1 cellular context compared by ENCODE assay signal in the genomic region with DNA sequence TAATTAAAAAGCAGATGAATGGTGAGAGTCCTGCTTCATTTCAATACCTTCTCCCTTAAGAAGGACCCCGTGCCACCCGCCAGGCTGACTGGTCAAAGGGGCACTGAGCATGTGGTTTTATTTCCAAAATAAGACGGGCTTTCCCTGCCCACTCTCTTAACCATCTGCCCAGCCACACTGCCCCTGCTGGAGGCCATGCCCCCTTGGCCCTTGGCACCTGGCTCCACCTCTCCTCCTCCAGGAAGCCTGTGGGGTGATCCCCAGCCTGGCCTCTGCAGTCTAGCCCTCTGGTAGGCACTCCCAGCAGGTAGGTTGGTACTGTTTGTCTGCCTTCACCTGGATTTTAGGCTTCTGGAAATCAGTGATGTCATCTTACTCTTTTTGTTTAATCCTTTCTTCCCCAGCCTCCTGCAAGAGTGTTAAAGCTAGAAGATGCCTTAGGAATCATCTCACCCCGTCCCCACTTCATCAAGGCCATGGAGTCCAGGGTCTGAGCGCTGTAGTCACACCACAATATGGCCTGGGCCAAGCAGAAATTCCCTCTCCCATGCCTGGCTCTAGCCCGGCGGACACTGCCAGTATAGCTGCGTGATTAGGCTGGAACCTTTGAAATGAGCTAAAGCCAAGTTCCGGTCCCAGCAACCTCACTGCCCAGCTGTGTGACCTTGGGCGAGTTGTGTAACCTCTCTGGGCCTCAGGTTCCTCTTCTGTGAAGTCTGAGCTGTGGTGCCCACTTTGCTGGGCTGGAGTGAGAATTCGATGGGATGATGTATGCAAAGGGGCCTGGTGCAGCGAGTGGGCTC.
TF ChIP-seq lines count a peak whose summit lies in the region.

No MANE protein-coding gene starts in this region.

TF ChIP-seq in HepG2, 621 proteins besides CTCF, POLR2A, EP300 and RAD21 (continued from another document and continues in another):
- TF ChIP-seq, protein P1, sequence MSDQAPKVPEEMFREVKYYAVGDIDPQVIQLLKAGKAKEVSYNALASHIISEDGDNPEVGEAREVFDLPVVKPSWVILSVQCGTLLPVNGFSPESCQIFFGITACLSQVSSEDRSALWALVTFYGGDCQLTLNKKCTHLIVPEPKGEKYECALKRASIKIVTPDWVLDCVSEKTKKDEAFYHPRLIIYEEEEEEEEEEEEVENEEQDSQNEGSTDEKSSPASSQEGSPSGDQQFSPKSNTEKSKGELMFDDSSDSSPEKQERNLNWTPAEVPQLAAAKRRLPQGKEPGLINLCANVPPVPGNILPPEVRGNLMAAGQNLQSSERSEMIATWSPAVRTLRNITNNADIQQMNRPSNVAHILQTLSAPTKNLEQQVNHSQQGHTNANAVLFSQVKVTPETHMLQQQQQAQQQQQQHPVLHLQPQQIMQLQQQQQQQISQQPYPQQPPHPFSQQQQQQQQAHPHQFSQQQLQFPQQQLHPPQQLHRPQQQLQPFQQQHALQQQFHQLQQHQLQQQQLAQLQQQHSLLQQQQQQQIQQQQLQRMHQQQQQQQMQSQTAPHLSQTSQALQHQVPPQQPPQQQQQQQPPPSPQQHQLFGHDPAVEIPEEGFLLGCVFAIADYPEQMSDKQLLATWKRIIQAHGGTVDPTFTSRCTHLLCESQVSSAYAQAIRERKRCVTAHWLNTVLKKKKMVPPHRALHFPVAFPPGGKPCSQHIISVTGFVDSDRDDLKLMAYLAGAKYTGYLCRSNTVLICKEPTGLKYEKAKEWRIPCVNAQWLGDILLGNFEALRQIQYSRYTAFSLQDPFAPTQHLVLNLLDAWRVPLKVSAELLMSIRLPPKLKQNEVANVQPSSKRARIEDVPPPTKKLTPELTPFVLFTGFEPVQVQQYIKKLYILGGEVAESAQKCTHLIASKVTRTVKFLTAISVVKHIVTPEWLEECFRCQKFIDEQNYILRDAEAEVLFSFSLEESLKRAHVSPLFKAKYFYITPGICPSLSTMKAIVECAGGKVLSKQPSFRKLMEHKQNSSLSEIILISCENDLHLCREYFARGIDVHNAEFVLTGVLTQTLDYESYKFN (CRISPR knock-in tag; conservative IDR thresholded peaks at IDR 0.05) = peak; percentile 19
- TF ChIP-seq SALL2 (CRISPR knock-in tag; IDR thresholded peaks at IDR 0.05) (peak; percentile 60; the same call in 1 of the 2 replicates), GABPA (IDR thresholded peaks at IDR 0.05; ENCODE audit: low read depth, low read length) (no peak), GABPA (CRISPR knock-in tag; IDR thresholded peaks at IDR 0.05; ENCODE audit: low read depth) (no peak), ZNF768 (CRISPR knock-in tag; IDR thresholded peaks at IDR 0.05) (peak; percentile 99), ZNF788 (CRISPR knock-in tag; IDR thresholded peaks at IDR 0.05; ENCODE audit: borderline replicate concordance) (0 out of 2 replicates have a peak, but pooled peaks have one; percentile 35), ZNF550 (CRISPR knock-in tag; IDR thresholded peaks at IDR 0.05; ENCODE audit: borderline replicate concordance) (no peak), AGO2 (optimal IDR thresholded peaks at IDR 0.05; ENCODE audit: low read depth, low read length) (peak; percentile 31), FOXJ3 (CRISPR knock-in tag; IDR thresholded peaks at IDR 0.05; ENCODE audit: borderline replicate concordance) (no peak), ZNF451 (CRISPR knock-in tag; IDR thresholded peaks at IDR 0.05) (no peak), ZSCAN9 (CRISPR knock-in tag; IDR thresholded peaks at IDR 0.05; ENCODE audit: borderline replicate concordance) (no peak), RBM39 (IDR thresholded peaks at IDR 0.05; ENCODE audit: low read depth, low read length, poor library complexity, severe bottlenecking) (no peak), MXD4 (CRISPR knock-in tag; IDR thresholded peaks at IDR 0.05) (no peak), ATF7 (IDR thresholded peaks at IDR 0.05) (peak; percentile 53; the same call in 1 of the 2 replicates), ATF7 (CRISPR knock-in tag; IDR thresholded peaks at IDR 0.05) (0 out of 2 replicates have a peak, but pooled peaks have one; percentile 42), ZFP36 (IDR thresholded peaks at IDR 0.05; ENCODE audit: borderline replicate concordance, low read depth, low read length, partially characterized antibody) (peak; percentile 38), ZFP37 (CRISPR knock-in tag; IDR thresholded peaks at IDR 0.05; ENCODE audit: borderline replicate concordance) (no peak), KDM4B (CRISPR knock-in tag; IDR thresholded peaks at IDR 0.05) (no peak), ZNF598 (CRISPR knock-in tag; IDR thresholded peaks at IDR 0.05; ENCODE audit: borderline replicate concordance) (peak; percentile 76; the same call in 1 of the 2 replicates), NAIF1 (CRISPR knock-in tag; IDR thresholded peaks at IDR 0.05; ENCODE audit: borderline replicate concordance) (no peak), RXRA (CRISPR knock-in tag; IDR thresholded peaks at IDR 0.05) (no peak), ZC3H13 (CRISPR knock-in tag; IDR thresholded peaks at IDR 0.05) (peak; percentile 22; the same call in 1 of the 2 replicates), KMT2A (CRISPR knock-in tag; IDR thresholded peaks at IDR 0.05) (no peak), RCOR2 (CRISPR knock-in tag; IDR thresholded peaks at IDR 0.05) (no peak; the same call in 1 of the 2 replicates), SOX13 (IDR thresholded peaks at IDR 0.05) (no peak), SOX13 (CRISPR knock-in tag; conservative IDR thresholded peaks at IDR 0.05 in 1 of 2, IDR thresholded peaks at IDR 0.05 in 1 of 2) (0 out of 4 replicates have a peak, but pooled peaks of 1 of the 2 experiments have one; percentile 13), TSC22D2 (CRISPR knock-in tag; IDR thresholded peaks at IDR 0.05; ENCODE audit: borderline replicate concordance) (no peak), MAFF (IDR thresholded peaks at IDR 0.05; ENCODE audit: low read depth, low read length) (no peak), MYC (CRISPR knock-in tag; IDR thresholded peaks at IDR 0.05; ENCODE audit: borderline replicate concordance) (0 out of 2 replicates have a peak, but pooled peaks have one; percentile 28), FOXM1 (CRISPR knock-in tag; IDR thresholded peaks at IDR 0.05) (no peak), ZNF430 (CRISPR knock-in tag; IDR thresholded peaks at IDR 0.05) (0 out of 2 replicates have a peak, but pooled peaks have one; percentile 43), PITX1 (CRISPR knock-in tag; IDR thresholded peaks at IDR 0.05) (no peak)
- TF ChIP-seq, protein P2, sequence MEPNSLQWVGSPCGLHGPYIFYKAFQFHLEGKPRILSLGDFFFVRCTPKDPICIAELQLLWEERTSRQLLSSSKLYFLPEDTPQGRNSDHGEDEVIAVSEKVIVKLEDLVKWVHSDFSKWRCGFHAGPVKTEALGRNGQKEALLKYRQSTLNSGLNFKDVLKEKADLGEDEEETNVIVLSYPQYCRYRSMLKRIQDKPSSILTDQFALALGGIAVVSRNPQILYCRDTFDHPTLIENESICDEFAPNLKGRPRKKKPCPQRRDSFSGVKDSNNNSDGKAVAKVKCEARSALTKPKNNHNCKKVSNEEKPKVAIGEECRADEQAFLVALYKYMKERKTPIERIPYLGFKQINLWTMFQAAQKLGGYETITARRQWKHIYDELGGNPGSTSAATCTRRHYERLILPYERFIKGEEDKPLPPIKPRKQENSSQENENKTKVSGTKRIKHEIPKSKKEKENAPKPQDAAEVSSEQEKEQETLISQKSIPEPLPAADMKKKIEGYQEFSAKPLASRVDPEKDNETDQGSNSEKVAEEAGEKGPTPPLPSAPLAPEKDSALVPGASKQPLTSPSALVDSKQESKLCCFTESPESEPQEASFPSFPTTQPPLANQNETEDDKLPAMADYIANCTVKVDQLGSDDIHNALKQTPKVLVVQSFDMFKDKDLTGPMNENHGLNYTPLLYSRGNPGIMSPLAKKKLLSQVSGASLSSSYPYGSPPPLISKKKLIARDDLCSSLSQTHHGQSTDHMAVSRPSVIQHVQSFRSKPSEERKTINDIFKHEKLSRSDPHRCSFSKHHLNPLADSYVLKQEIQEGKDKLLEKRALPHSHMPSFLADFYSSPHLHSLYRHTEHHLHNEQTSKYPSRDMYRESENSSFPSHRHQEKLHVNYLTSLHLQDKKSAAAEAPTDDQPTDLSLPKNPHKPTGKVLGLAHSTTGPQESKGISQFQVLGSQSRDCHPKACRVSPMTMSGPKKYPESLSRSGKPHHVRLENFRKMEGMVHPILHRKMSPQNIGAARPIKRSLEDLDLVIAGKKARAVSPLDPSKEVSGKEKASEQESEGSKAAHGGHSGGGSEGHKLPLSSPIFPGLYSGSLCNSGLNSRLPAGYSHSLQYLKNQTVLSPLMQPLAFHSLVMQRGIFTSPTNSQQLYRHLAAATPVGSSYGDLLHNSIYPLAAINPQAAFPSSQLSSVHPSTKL (CRISPR knock-in tag; IDR thresholded peaks at IDR 0.05) = 0 out of 2 replicates have a peak, but pooled peaks have one; percentile 7
- TF ChIP-seq, protein P3, sequence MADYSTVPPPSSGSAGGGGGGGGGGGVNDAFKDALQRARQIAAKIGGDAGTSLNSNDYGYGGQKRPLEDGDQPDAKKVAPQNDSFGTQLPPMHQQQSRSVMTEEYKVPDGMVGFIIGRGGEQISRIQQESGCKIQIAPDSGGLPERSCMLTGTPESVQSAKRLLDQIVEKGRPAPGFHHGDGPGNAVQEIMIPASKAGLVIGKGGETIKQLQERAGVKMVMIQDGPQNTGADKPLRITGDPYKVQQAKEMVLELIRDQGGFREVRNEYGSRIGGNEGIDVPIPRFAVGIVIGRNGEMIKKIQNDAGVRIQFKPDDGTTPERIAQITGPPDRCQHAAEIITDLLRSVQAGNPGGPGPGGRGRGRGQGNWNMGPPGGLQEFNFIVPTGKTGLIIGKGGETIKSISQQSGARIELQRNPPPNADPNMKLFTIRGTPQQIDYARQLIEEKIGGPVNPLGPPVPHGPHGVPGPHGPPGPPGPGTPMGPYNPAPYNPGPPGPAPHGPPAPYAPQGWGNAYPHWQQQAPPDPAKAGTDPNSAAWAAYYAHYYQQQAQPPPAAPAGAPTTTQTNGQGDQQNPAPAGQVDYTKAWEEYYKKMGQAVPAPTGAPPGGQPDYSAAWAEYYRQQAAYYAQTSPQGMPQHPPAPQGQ (CRISPR knock-in tag; IDR thresholded peaks at IDR 0.05; ENCODE audit: borderline replicate concordance) = no peak
- TF ChIP-seq, protein P4, sequence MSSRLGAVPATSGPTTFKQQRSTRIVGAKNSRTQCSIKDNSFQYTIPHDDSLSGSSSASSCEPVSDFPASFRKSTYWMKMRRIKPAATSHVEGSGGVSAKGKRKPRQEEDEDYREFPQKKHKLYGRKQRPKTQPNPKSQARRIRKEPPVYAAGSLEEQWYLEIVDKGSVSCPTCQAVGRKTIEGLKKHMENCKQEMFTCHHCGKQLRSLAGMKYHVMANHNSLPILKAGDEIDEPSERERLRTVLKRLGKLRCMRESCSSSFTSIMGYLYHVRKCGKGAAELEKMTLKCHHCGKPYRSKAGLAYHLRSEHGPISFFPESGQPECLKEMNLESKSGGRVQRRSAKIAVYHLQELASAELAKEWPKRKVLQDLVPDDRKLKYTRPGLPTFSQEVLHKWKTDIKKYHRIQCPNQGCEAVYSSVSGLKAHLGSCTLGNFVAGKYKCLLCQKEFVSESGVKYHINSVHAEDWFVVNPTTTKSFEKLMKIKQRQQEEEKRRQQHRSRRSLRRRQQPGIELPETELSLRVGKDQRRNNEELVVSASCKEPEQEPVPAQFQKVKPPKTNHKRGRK (CRISPR knock-in tag; IDR thresholded peaks at IDR 0.05) = no peak
- TF ChIP-seq, protein P5, sequence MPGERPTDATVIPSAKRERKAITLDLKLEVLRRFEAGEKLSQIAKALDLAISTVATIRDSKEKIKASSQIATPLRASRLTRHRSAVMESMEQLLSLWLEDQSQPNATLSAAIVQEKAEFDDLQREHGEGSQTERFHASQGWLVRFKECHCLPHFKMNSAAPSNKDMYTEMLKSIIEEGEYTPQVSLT (CRISPR knock-in tag; IDR thresholded peaks at IDR 0.05; ENCODE audit: borderline replicate concordance, low read depth) = no peak
- TF ChIP-seq, protein P6, sequence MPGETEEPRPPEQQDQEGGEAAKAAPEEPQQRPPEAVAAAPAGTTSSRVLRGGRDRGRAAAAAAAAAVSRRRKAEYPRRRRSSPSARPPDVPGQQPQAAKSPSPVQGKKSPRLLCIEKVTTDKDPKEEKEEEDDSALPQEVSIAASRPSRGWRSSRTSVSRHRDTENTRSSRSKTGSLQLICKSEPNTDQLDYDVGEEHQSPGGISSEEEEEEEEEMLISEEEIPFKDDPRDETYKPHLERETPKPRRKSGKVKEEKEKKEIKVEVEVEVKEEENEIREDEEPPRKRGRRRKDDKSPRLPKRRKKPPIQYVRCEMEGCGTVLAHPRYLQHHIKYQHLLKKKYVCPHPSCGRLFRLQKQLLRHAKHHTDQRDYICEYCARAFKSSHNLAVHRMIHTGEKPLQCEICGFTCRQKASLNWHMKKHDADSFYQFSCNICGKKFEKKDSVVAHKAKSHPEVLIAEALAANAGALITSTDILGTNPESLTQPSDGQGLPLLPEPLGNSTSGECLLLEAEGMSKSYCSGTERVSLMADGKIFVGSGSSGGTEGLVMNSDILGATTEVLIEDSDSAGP (CRISPR knock-in tag; IDR thresholded peaks at IDR 0.05; ENCODE audit: borderline replicate concordance) = 0 out of 2 replicates have a peak, but pooled peaks have one; percentile 21
- TF ChIP-seq, protein P7, sequence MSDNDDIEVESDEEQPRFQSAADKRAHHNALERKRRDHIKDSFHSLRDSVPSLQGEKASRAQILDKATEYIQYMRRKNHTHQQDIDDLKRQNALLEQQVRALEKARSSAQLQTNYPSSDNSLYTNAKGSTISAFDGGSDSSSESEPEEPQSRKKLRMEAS (IDR thresholded peaks at IDR 0.05) = 0 out of 2 replicates have a peak, but pooled peaks have one; percentile 31
- TF ChIP-seq, protein P8, sequence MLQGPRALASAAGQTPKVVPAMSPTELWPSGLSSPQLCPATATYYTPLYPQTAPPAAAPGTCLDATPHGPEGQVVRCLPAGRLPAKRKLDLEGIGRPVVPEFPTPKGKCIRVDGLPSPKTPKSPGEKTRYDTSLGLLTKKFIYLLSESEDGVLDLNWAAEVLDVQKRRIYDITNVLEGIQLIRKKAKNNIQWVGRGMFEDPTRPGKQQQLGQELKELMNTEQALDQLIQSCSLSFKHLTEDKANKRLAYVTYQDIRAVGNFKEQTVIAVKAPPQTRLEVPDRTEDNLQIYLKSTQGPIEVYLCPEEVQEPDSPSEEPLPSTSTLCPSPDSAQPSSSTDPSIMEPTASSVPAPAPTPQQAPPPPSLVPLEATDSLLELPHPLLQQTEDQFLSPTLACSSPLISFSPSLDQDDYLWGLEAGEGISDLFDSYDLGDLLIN (CRISPR knock-in tag; IDR thresholded peaks at IDR 0.05; ENCODE audit: borderline replicate concordance) = no peak
- TF ChIP-seq, protein P9, sequence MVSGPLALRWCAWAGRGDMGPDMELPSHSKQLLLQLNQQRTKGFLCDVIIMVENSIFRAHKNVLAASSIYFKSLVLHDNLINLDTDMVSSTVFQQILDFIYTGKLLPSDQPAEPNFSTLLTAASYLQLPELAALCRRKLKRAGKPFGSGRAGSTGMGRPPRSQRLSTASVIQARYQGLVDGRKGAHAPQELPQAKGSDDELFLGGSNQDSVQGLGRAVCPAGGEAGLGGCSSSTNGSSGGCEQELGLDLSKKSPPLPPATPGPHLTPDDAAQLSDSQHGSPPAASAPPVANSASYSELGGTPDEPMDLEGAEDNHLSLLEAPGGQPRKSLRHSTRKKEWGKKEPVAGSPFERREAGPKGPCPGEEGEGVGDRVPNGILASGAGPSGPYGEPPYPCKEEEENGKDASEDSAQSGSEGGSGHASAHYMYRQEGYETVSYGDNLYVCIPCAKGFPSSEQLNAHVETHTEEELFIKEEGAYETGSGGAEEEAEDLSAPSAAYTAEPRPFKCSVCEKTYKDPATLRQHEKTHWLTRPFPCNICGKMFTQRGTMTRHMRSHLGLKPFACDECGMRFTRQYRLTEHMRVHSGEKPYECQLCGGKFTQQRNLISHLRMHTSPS (CRISPR knock-in tag; IDR thresholded peaks at IDR 0.05; ENCODE audit: low read depth) = peak; percentile 74
